Comparison of ENCODE assay signal across 15 cellular contexts in genomic region chr10:123858039-123858740, GRCh38. TPM values are rescaled to one million over a fixed set of nuclear protein-coding genes. Genes with fewer than 3 reads are reported as not detected.
DNase-seq lines count a peak whose midpoint lies in the region; ATAC-seq and TF ChIP-seq lines count a peak whose summit lies in the region.
"Had no signal": no experiment of that assay in that cellular context is flagged by ENCODE, and none has a peak within 500 bp of the region (broad histone marks: within the 10 kb centered on the region; RNA-seq: fewer than 3 reads in every experiment).

No MANE protein-coding gene starts in this region.

- H4K5ac ChIP-seq in H9 (ENCODE audit: insufficient read length, low read depth, low read length), result no peak overlapping the region

- DNase-seq in AG04449 (ENCODE audit: low read depth, low spot score) (peak; percentile 65), H9 (no peak), astrocyte of the hippocampus (ENCODE audit: low read depth, low spot score) (peak; percentile 11), left kidney (ENCODE audit: low read depth, low spot score) (peak; percentile 32), iPS-NIHi7 (ENCODE audit: extremely low spot score) (no peak), T-cell (no peak), DMS79 (lab: John Stamatoyannopoulos, UW) (no peak)
- no peak for DNase-seq in naive thymus-derived CD4-positive, alpha-beta T cell
- DNase-seq: activated gamma-delta T cell, cerebellar nuclear complex, left lung, NCI-H226, pancreas, upper lobe of left lung had no signal

- H3K9me3 ChIP-seq in H9 (ENCODE audit: control insufficient read depth, low read depth, low read length), result no peaks in the 10 kb centered on the region
- H3K9me3 ChIP-seq in naive thymus-derived CD4-positive, alpha-beta T cell (ENCODE audit: control insufficient read depth in 2 of 3, low read length in 3 of 3), result no peaks in the 10 kb centered on the region
- H3K9me3 ChIP-seq: left lung, pancreas, upper lobe of left lung had no signal

- H3K4me3 Mint-ChIP-seq in H9 (no peak overlapping the region), T-cell (no peak overlapping the region)
- H3K4me3 Mint-ChIP-seq in naive thymus-derived CD4-positive, alpha-beta T cell, result no peak overlapping the region
- H3K4me3 Mint-ChIP-seq: CD14-positive monocyte had no signal

- H3K4ac ChIP-seq in H9 (ENCODE audit: low read depth, low read length), result no peak overlapping the region

- no peak overlapping the region for H4K91ac ChIP-seq in H9 (ENCODE audit: insufficient read length, low read depth, low read length)

- no peak overlapping the region for H3K23ac ChIP-seq in H9 (ENCODE audit: insufficient read length, low read depth, low read length)

- no peak overlapping the region for H3K56ac ChIP-seq in H9 (ENCODE audit: insufficient read length, low read depth, low read length)

- no peak overlapping the region for H3K9ac ChIP-seq in H9 (ENCODE audit: extremely low read depth, insufficient read length, low read length)

- peak overlapping the region; percentile 48; the same call in 1 of the 2 replicates for H3K14ac ChIP-seq in H9 (ENCODE audit: insufficient read depth, low read length)

- H3K27ac Mint-ChIP-seq in H9 (peak overlapping the region in 1 of 3 experiments; percentile 52; a peak in 1 of 7 replicates), T-cell (no peak overlapping the region)
- no peak overlapping the region for H3K27ac Mint-ChIP-seq in naive thymus-derived CD4-positive, alpha-beta T cell
- H3K27ac Mint-ChIP-seq: CD14-positive monocyte had no signal

- intact Hi-C loops in naive thymus-derived CD4-positive, alpha-beta T cell (cut with micrococcal nuclease), result no loop called here

- no peaks in the 10 kb centered on the region for H3K36me3 ChIP-seq in naive thymus-derived CD4-positive, alpha-beta T cell (ENCODE audit: control insufficient read depth in 2 of 3, insufficient read depth in 3 of 3, low read length in 3 of 3)
- H3K36me3 ChIP-seq: left lung, pancreas, upper lobe of left lung had no signal

- H3K9me3 Mint-ChIP-seq in H9, result no peaks in the 10 kb centered on the region
- H3K9me3 Mint-ChIP-seq in T-cell, result no peaks in the 10 kb centered on the region
- H3K9me3 Mint-ChIP-seq in naive thymus-derived CD4-positive, alpha-beta T cell, result no peaks in the 10 kb centered on the region

- H4K8ac ChIP-seq in H9 (replicated peaks; ENCODE audit: insufficient read length, low read depth, low read length), result no peak overlapping the region

- H2AFZ ChIP-seq in H9 (ENCODE audit: low read length), result no peak overlapping the region

- no peaks in the 10 kb centered on the region for H3K27me3 ChIP-seq in H9 (ENCODE audit: insufficient read depth, low read length)
- no peaks in the 10 kb centered on the region for H3K27me3 ChIP-seq in naive thymus-derived CD4-positive, alpha-beta T cell (ENCODE audit: control insufficient read depth in 2 of 2, insufficient read depth in 2 of 2, low read length in 2 of 2)
- H3K27me3 ChIP-seq: pancreas, upper lobe of left lung had no signal

- no peaks in the 10 kb centered on the region for H3K79me1 ChIP-seq in H9 (ENCODE audit: insufficient read depth, low read depth, low read length, poor library complexity, severe bottlenecking)

- no peaks in the 10 kb centered on the region for H3K23me2 ChIP-seq in H9 (ENCODE audit: insufficient read length, low read depth, low read length, poor library complexity, severe bottlenecking)

- H2BK15ac ChIP-seq in H9 (ENCODE audit: low read depth, low read length), result no peak overlapping the region

- no peaks in the 10 kb centered on the region for H3K27me3 Mint-ChIP-seq in H9 (ENCODE audit: low read depth)
- H3K27me3 Mint-ChIP-seq in T-cell, result peaks cover 0 to 7% of the 10 kb centered on the region in 2 donors
- peaks cover 0 to 21% (median 0%) of the 10 kb centered on the region in 5 donors for H3K27me3 Mint-ChIP-seq in naive thymus-derived CD4-positive, alpha-beta T cell

- H2AK5ac ChIP-seq in H9 (ENCODE audit: insufficient read length, low read length), result no peak overlapping the region

- no peak overlapping the region for H2BK120ac ChIP-seq in H9 (ENCODE audit: low read depth, low read length, poor library complexity, severe bottlenecking)

- WGBS in H9 (ENCODE audit: extremely low coverage, insufficient read length, low lambda C conversion rate), result no CpG with 5 or more reads among the region's 10 CpGs

- H2BK20ac ChIP-seq in H9 (ENCODE audit: low read depth, low read length, poor library complexity, severe bottlenecking), result no peak overlapping the region

- no peak overlapping the region for H3K4me2 ChIP-seq in H9 (ENCODE audit: insufficient read depth, insufficient read length, low read length)

- H3K36me3 Mint-ChIP-seq in H9 (ENCODE audit: insufficient read depth in 1 of 3, low read depth in 3 of 3) (peaks cover 0 to 10% (median 7%) of the 10 kb centered on the region in 3 experiments; a peak in 3 of 7 replicates), T-cell (no peaks in the 10 kb centered on the region)
- H3K36me3 Mint-ChIP-seq in naive thymus-derived CD4-positive, alpha-beta T cell, result no peaks in the 10 kb centered on the region
- H3K36me3 Mint-ChIP-seq: CD14-positive monocyte had no signal

- no peaks in the 10 kb centered on the region for H3K79me2 ChIP-seq in H9 (ENCODE audit: insufficient read depth, low read length)

- H3K4me1 Mint-ChIP-seq in H9 (no peaks in the 10 kb centered on the region; a peak in 2 of 4 replicates), T-cell (no peaks in the 10 kb centered on the region)
- no peaks in the 10 kb centered on the region for H3K4me1 Mint-ChIP-seq in naive thymus-derived CD4-positive, alpha-beta T cell
- H3K4me1 Mint-ChIP-seq: CD14-positive monocyte had no signal

- POLR2A ChIA-PET in AG04449 (lab: Yijun Ruan, JAX) (no interaction called here), T-cell (lab: Charles Lee) (no interaction called here)
- POLR2A ChIA-PET in naive thymus-derived CD4-positive, alpha-beta T cell (lab: Charles Lee), result no interaction called here

- H3K18ac ChIP-seq in H9 (ENCODE audit: insufficient read length, low read depth, low read length), result no peak overlapping the region

- H2BK12ac ChIP-seq in H9 (ENCODE audit: insufficient read length, low read depth, low read length), result no peak overlapping the region

- no peak overlapping the region for H2BK5ac ChIP-seq in H9 (ENCODE audit: insufficient read length, low read length)

- no peak overlapping the region for H3K27ac ChIP-seq in H9 (ENCODE audit: insufficient read length, low read depth, low read length)
- H3K27ac ChIP-seq in naive thymus-derived CD4-positive, alpha-beta T cell (ENCODE audit: low read depth, low read length), result no peak overlapping the region
- H3K27ac ChIP-seq: left lung, pancreas, upper lobe of left lung had no signal

- no peaks in the 10 kb centered on the region for H3K4me1 ChIP-seq in H9 (ENCODE audit: insufficient read depth, low read length)
- H3K4me1 ChIP-seq in naive thymus-derived CD4-positive, alpha-beta T cell (ENCODE audit: control insufficient read depth in 2 of 2, insufficient read depth in 2 of 2, low read length in 2 of 2), result no peaks in the 10 kb centered on the region
- H3K4me1 ChIP-seq: left lung, pancreas, upper lobe of left lung had no signal

- no peak for ATAC-seq in T-cell (replicated peaks in 1 of 4)
- no peak for ATAC-seq in naive thymus-derived CD4-positive, alpha-beta T cell
- ATAC-seq: left lung, pancreas had no signal

- no peak overlapping the region for H3T11ph ChIP-seq in H9 (ENCODE audit: low read length)

- H4K20me1 ChIP-seq in H9 (ENCODE audit: control insufficient read depth, insufficient read depth, insufficient read length), result no peaks in the 10 kb centered on the region

- peak overlapping the region; percentile 23 for H3K4me3 ChIP-seq in AG04449 (ENCODE audit: low read depth, low read length)
- H3K4me3 ChIP-seq in naive thymus-derived CD4-positive, alpha-beta T cell (ENCODE audit: low read length), result no peak overlapping the region
- H3K4me3 ChIP-seq: left lung, pancreas, upper lobe of left lung had no signal

- TF ChIP-seq CTCF in AG04449 (IDR thresholded peaks at IDR 0.05; ENCODE audit: insufficient read depth, low read length, missing control alignments) (no peak), H9 (conservative IDR thresholded peaks at IDR 0.05) (no peak)

- CTCF ChIA-PET in AG04449 (lab: Yijun Ruan, JAX), result interaction anchor here (1.1 kb wide), 1 partner anchor 276 kb away, joined by 4 read pairs; no protein-coding TSS in a partner anchor
- CTCF ChIA-PET in T-cell (lab: Charles Lee), result no interaction called here
- CTCF ChIA-PET in naive thymus-derived CD4-positive, alpha-beta T cell (lab: Charles Lee), result no interaction called here

RNA-seq across cellular contexts. Expression of gene CPXM2, which starts 33.4 kb away (rescaled TPM):
- total RNA-seq in H9 (2021) (1.7 and 1.9 TPM in 2 replicates), T-cell (not detected)
- total RNA-seq in naive thymus-derived CD4-positive, alpha-beta T cell, result not detected
- not detected for polyA plus RNA-seq in naive thymus-derived CD4-positive, alpha-beta T cell
- polyA plus RNA-seq: CD14-positive monocyte had no signal

Comparison
In these comparisons a context has a peak if more than half of its experiments do, and no peak if none do; other contexts are left out.
1. DNase-seq: peak in AG04449 (single experiment), astrocyte of the hippocampus (single experiment) and left kidney (single experiment); none in H9 (single experiment), iPS-NIHi7 (single experiment), T-cell (0 of 34), naive thymus-derived CD4-positive, alpha-beta T cell (0 of 9) and DMS79 (single experiment).